ENCODE assay signal across 1 cellular context in the genomic region with DNA sequence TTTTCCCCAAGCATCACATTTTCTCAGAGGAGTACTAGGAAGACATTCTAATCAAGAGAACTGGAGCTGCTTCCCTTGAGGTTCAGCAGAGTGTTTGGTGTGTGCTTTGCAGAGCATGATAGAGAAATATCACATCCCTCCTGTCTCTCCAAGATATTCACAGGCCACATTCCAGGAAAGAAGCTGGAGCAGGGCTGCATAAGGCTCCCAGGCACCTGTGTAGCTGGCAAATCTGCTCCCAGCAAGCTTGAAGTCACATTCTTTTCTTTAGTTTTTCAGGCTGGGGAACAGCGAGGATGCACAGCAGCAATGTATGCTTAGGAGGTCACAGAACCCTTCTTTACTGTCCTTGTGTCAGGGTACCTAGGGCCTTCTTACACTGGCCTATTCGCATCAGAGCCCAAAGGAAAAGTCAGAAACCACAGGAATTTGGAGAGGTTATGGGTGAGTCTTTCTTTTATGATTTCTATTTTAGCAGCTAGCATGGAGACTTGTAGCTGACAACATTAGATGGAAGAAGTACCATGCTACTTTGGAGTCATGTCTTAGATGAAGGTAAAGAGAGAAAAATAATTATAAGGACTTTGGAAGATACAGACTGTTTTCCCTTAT.
TF ChIP-seq lines count a peak whose summit lies in the region.

No MANE protein-coding gene starts in this region.

TF ChIP-seq in SK-N-SH treated with all-trans-retinoic acid at 6 μM for 48 hours, 23 proteins besides CTCF, POLR2A, EP300 and RAD21 (continued from another document):
- TF ChIP-seq, protein P1, sequence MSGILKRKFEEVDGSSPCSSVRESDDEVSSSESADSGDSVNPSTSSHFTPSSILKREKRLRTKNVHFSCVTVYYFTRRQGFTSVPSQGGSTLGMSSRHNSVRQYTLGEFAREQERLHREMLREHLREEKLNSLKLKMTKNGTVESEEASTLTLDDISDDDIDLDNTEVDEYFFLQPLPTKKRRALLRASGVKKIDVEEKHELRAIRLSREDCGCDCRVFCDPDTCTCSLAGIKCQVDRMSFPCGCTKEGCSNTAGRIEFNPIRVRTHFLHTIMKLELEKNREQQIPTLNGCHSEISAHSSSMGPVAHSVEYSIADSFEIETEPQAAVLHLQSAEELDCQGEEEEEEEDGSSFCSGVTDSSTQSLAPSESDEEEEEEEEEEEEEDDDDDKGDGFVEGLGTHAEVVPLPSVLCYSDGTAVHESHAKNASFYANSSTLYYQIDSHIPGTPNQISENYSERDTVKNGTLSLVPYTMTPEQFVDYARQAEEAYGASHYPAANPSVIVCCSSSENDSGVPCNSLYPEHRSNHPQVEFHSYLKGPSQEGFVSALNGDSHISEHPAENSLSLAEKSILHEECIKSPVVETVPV (CRISPR knock-in tag; IDR thresholded peaks at IDR 0.05), result no peak
- TF ChIP-seq PPARA (CRISPR knock-in tag; IDR thresholded peaks at IDR 0.05; ENCODE audit: borderline replicate concordance), result no peak
- TF ChIP-seq BACH2 (CRISPR knock-in tag; IDR thresholded peaks at IDR 0.05; ENCODE audit: borderline replicate concordance), result no peak
- TF ChIP-seq TOX (CRISPR knock-in tag; IDR thresholded peaks at IDR 0.05; ENCODE audit: borderline replicate concordance), result no peak
